Comparison of ENCODE assay signal across 1 cellular context in the genomic region with DNA sequence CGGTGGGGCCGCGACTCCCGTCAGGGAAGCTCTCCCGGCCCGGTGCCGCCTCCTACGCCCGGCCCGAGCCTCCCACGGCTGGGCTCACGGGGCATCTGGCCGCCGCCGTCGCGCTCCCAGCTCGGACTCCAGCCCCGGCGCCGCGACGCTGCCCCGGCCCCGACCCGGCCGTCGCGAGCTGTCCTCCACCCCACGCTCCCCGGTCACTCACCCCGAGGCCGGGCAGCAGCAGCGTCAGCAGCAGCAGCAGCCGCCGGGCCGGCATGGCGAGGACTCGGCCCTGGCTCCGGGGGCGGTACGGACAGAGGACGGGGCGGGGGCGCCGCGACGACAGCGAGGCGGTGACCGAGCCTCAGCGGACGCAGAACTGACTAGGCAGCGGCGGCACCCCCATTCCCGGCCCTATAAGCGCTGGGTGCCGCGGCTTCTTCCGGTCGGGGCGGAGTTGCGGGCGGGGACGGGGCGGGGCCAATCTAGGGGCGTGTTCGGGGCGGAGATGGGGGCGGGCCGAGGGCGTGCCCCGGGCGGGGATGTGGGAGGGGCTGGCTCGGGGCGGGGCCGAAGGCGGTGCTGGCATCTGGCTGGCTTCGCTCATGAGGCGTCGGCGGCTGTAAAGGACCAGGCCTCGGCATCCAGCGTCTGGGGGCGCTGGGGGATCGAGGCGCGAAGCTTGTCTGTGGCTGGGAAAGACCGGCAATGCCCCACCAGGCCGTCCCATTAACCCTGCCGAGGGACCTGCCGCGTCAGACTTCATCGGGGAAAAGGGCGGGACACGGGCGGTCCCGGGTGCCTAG.
TF ChIP-seq lines count a peak whose summit lies in the region.

A gene (minus strand): TSS at position 380 of the 794 bp plus-strand sequence. CDS start 115 bp downstream, at position 265.

TF ChIP-seq in HepG2, 621 proteins besides CTCF, POLR2A, EP300 and RAD21 (continued from another document and continues in another):
- TF ChIP-seq ZNF780A (CRISPR knock-in tag; IDR thresholded peaks at IDR 0.05) = no peak
- no peak for TF ChIP-seq DPF2 (CRISPR knock-in tag; IDR thresholded peaks at IDR 0.05; ENCODE audit: borderline replicate concordance, low read depth)
- peak; percentile 54 for TF ChIP-seq MEIS2 (CRISPR knock-in tag; IDR thresholded peaks at IDR 0.05)
- TF ChIP-seq HIVEP1 (CRISPR knock-in tag; IDR thresholded peaks at IDR 0.05) = peak; percentile 46
- TF ChIP-seq KDM5B (CRISPR knock-in tag; IDR thresholded peaks at IDR 0.05; ENCODE audit: borderline replicate concordance) = peak; percentile 78; the same call in 1 of the 2 replicates
- 0 out of 2 replicates have a peak, but pooled peaks have one; percentile 48 for TF ChIP-seq BRCA1 (CRISPR knock-in tag; IDR thresholded peaks at IDR 0.05)
- TF ChIP-seq ZNF616 (CRISPR knock-in tag; IDR thresholded peaks at IDR 0.05; ENCODE audit: low read depth) = peak; percentile 95
- peak; percentile 86; the same call in 1 of the 2 replicates for TF ChIP-seq CENPX (CRISPR knock-in tag; IDR thresholded peaks at IDR 0.05)
- TF ChIP-seq, protein P1, sequence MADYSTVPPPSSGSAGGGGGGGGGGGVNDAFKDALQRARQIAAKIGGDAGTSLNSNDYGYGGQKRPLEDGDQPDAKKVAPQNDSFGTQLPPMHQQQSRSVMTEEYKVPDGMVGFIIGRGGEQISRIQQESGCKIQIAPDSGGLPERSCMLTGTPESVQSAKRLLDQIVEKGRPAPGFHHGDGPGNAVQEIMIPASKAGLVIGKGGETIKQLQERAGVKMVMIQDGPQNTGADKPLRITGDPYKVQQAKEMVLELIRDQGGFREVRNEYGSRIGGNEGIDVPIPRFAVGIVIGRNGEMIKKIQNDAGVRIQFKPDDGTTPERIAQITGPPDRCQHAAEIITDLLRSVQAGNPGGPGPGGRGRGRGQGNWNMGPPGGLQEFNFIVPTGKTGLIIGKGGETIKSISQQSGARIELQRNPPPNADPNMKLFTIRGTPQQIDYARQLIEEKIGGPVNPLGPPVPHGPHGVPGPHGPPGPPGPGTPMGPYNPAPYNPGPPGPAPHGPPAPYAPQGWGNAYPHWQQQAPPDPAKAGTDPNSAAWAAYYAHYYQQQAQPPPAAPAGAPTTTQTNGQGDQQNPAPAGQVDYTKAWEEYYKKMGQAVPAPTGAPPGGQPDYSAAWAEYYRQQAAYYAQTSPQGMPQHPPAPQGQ (CRISPR knock-in tag; IDR thresholded peaks at IDR 0.05; ENCODE audit: borderline replicate concordance) = no peak
- no peak for TF ChIP-seq ZNF567 (CRISPR knock-in tag; IDR thresholded peaks at IDR 0.05; ENCODE audit: borderline replicate concordance)
- TF ChIP-seq, protein P2, sequence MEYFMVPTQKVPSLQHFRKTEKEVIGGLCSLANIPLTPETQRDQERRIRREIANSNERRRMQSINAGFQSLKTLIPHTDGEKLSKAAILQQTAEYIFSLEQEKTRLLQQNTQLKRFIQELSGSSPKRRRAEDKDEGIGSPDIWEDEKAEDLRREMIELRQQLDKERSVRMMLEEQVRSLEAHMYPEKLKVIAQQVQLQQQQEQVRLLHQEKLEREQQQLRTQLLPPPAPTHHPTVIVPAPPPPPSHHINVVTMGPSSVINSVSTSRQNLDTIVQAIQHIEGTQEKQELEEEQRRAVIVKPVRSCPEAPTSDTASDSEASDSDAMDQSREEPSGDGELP (IDR thresholded peaks at IDR 0.05; ENCODE audit: borderline replicate concordance, low read depth) = no peak
- TF ChIP-seq GATA4 (IDR thresholded peaks at IDR 0.05; ENCODE audit: borderline replicate concordance, low read depth) = peak; percentile 81; the same call in 1 of the 2 replicates
- TF ChIP-seq PRPF4 (IDR thresholded peaks at IDR 0.05; ENCODE audit: low read depth, low read length, poor library complexity, severe bottlenecking) = no peak
- TF ChIP-seq ZNF460 (CRISPR knock-in tag; IDR thresholded peaks at IDR 0.05; ENCODE audit: borderline replicate concordance) = no peak; the same call in 1 of the 2 replicates
- TF ChIP-seq, protein P3, sequence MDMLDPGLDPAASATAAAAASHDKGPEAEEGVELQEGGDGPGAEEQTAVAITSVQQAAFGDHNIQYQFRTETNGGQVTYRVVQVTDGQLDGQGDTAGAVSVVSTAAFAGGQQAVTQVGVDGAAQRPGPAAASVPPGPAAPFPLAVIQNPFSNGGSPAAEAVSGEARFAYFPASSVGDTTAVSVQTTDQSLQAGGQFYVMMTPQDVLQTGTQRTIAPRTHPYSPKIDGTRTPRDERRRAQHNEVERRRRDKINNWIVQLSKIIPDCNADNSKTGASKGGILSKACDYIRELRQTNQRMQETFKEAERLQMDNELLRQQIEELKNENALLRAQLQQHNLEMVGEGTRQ (IDR thresholded peaks at IDR 0.05; ENCODE audit: low read depth, low read length) = no peak
- TF ChIP-seq, protein P3 (CRISPR knock-in tag; IDR thresholded peaks at IDR 0.05; ENCODE audit: borderline replicate concordance) = no peak
- peak; percentile 99; the same call in 1 of the 2 replicates for TF ChIP-seq SAFB2 (CRISPR knock-in tag; IDR thresholded peaks at IDR 0.05; ENCODE audit: borderline replicate concordance, low read depth)
- TF ChIP-seq ZNF841 (CRISPR knock-in tag; IDR thresholded peaks at IDR 0.05; ENCODE audit: borderline replicate concordance) = no peak
- TF ChIP-seq CEBPB (IDR thresholded peaks at IDR 0.05; ENCODE audit: borderline replicate concordance, low read depth, low read length) = no peak
- peak; percentile 89 for TF ChIP-seq HNRNPK (IDR thresholded peaks at IDR 0.05; ENCODE audit: low read depth, low read length, poor library complexity, severe bottlenecking)
- TF ChIP-seq DR1 (CRISPR knock-in tag; IDR thresholded peaks at IDR 0.05) = peak; percentile 98
- 0 out of 2 replicates have a peak, but pooled peaks have one; percentile 53 for TF ChIP-seq RFXANK (CRISPR knock-in tag; IDR thresholded peaks at IDR 0.05)
- TF ChIP-seq ZNF83 (CRISPR knock-in tag; IDR thresholded peaks at IDR 0.05; ENCODE audit: borderline replicate concordance) = no peak
- TF ChIP-seq EHMT2 (IDR thresholded peaks at IDR 0.05; ENCODE audit: borderline replicate concordance, low read depth, low read length) = no peak
- TF ChIP-seq, protein P4, sequence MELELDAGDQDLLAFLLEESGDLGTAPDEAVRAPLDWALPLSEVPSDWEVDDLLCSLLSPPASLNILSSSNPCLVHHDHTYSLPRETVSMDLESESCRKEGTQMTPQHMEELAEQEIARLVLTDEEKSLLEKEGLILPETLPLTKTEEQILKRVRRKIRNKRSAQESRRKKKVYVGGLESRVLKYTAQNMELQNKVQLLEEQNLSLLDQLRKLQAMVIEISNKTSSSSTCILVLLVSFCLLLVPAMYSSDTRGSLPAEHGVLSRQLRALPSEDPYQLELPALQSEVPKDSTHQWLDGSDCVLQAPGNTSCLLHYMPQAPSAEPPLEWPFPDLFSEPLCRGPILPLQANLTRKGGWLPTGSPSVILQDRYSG (CRISPR knock-in tag; IDR thresholded peaks at IDR 0.05) = no peak; the same call in 1 of the 2 replicates
- no peak for TF ChIP-seq ZNF543 (CRISPR knock-in tag; IDR thresholded peaks at IDR 0.05)
- TF ChIP-seq HOXA5 (CRISPR knock-in tag; IDR thresholded peaks at IDR 0.05) = 0 out of 2 replicates have a peak, but pooled peaks have one; percentile 76
- no peak for TF ChIP-seq ZNF180 (CRISPR knock-in tag; IDR thresholded peaks at IDR 0.05; ENCODE audit: borderline replicate concordance, low read depth)
- TF ChIP-seq ZNF678 (CRISPR knock-in tag; IDR thresholded peaks at IDR 0.05) = no peak
- TF ChIP-seq, protein P5, sequence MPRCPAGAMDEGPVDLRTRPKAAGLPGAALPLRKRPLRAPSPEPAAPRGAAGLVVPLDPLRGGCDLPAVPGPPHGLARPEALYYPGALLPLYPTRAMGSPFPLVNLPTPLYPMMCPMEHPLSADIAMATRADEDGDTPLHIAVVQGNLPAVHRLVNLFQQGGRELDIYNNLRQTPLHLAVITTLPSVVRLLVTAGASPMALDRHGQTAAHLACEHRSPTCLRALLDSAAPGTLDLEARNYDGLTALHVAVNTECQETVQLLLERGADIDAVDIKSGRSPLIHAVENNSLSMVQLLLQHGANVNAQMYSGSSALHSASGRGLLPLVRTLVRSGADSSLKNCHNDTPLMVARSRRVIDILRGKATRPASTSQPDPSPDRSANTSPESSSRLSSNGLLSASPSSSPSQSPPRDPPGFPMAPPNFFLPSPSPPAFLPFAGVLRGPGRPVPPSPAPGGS (CRISPR knock-in tag; IDR thresholded peaks at IDR 0.05) = peak; percentile 98
- TF ChIP-seq ZNF256 (CRISPR knock-in tag; conservative IDR thresholded peaks at IDR 0.05) = peak; percentile 33; the same call in 1 of the 2 replicates
- TF ChIP-seq, protein P6, sequence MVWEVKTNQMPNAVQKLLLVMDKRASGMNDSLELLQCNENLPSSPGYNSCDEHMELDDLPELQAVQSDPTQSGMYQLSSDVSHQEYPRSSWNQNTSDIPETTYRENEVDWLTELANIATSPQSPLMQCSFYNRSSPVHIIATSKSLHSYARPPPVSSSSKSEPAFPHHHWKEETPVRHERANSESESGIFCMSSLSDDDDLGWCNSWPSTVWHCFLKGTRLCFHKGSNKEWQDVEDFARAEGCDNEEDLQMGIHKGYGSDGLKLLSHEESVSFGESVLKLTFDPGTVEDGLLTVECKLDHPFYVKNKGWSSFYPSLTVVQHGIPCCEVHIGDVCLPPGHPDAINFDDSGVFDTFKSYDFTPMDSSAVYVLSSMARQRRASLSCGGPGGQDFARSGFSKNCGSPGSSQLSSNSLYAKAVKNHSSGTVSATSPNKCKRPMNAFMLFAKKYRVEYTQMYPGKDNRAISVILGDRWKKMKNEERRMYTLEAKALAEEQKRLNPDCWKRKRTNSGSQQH (CRISPR knock-in tag; IDR thresholded peaks at IDR 0.05; ENCODE audit: low read depth) = peak; percentile 90; the same call in 1 of the 2 replicates
- no peak for TF ChIP-seq ZNF570 (CRISPR knock-in tag; IDR thresholded peaks at IDR 0.05; ENCODE audit: borderline replicate concordance)
- TF ChIP-seq ZNF816 (CRISPR knock-in tag; IDR thresholded peaks at IDR 0.05; ENCODE audit: borderline replicate concordance) = no peak
- TF ChIP-seq, protein P7, sequence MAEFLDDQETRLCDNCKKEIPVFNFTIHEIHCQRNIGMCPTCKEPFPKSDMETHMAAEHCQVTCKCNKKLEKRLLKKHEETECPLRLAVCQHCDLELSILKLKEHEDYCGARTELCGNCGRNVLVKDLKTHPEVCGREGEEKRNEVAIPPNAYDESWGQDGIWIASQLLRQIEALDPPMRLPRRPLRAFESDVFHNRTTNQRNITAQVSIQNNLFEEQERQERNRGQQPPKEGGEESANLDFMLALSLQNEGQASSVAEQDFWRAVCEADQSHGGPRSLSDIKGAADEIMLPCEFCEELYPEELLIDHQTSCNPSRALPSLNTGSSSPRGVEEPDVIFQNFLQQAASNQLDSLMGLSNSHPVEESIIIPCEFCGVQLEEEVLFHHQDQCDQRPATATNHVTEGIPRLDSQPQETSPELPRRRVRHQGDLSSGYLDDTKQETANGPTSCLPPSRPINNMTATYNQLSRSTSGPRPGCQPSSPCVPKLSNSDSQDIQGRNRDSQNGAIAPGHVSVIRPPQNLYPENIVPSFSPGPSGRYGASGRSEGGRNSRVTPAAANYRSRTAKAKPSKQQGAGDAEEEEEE (CRISPR knock-in tag; IDR thresholded peaks at IDR 0.05; ENCODE audit: borderline replicate concordance) = no peak
- no peak for TF ChIP-seq KDM6A (CRISPR knock-in tag; IDR thresholded peaks at IDR 0.05; ENCODE audit: low read depth)
- TF ChIP-seq AGO1 (IDR thresholded peaks at IDR 0.05; ENCODE audit: low read depth, low read length, poor library complexity, severe bottlenecking) = peak; percentile 33
- TF ChIP-seq ZNF563 (CRISPR knock-in tag; IDR thresholded peaks at IDR 0.05) = peak; percentile 87
- TF ChIP-seq U2AF1 (optimal IDR thresholded peaks at IDR 0.05; ENCODE audit: low read depth, low read length) = no peak
- TF ChIP-seq ZNF557 (CRISPR knock-in tag; IDR thresholded peaks at IDR 0.05) = no peak
- peak; percentile 27; the same call in 1 of the 2 replicates for TF ChIP-seq STAG1 (CRISPR knock-in tag; IDR thresholded peaks at IDR 0.05)
- no peak for TF ChIP-seq FLYWCH1 (CRISPR knock-in tag; IDR thresholded peaks at IDR 0.05)
- TF ChIP-seq, protein P8, sequence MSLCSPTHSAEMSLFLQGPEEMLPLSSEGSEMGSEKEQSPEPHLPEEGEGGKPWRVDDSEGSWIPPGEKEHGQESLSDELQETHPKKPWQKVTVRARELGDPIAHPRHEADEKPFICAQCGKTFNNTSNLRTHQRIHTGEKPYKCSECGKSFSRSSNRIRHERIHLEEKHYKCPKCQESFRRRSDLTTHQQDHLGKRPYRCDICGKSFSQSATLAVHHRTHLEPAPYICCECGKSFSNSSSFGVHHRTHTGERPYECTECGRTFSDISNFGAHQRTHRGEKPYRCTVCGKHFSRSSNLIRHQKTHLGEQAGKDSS (CRISPR knock-in tag; IDR thresholded peaks at IDR 0.05; ENCODE audit: borderline replicate concordance, low read depth) = peak; percentile 91; the same call in 1 of the 2 replicates
- peak; percentile 14; the same call in 1 of the 2 replicates for TF ChIP-seq ZNF12 (CRISPR knock-in tag; IDR thresholded peaks at IDR 0.05)
- peak; percentile 80 for TF ChIP-seq THAP11 (CRISPR knock-in tag; IDR thresholded peaks at IDR 0.05)
- TF ChIP-seq HES4 (CRISPR knock-in tag; IDR thresholded peaks at IDR 0.05; ENCODE audit: borderline replicate concordance) = peak; percentile 93
- peak; percentile 53 for TF ChIP-seq SOX5 (CRISPR knock-in tag; IDR thresholded peaks at IDR 0.05; ENCODE audit: borderline replicate concordance)
- TF ChIP-seq ZNF263 (CRISPR knock-in tag; IDR thresholded peaks at IDR 0.05) = peak; percentile 8; the same call in 1 of the 2 replicates
- TF ChIP-seq, protein P9, sequence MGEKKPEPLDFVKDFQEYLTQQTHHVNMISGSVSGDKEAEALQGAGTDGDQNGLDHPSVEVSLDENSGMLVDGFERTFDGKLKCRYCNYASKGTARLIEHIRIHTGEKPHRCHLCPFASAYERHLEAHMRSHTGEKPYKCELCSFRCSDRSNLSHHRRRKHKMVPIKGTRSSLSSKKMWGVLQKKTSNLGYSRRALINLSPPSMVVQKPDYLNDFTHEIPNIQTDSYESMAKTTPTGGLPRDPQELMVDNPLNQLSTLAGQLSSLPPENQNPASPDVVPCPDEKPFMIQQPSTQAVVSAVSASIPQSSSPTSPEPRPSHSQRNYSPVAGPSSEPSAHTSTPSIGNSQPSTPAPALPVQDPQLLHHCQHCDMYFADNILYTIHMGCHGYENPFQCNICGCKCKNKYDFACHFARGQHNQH (CRISPR knock-in tag; IDR thresholded peaks at IDR 0.05) = peak; percentile 72
- TF ChIP-seq ZNF350 (CRISPR knock-in tag; IDR thresholded peaks at IDR 0.05; ENCODE audit: borderline replicate concordance, low read depth) = peak; percentile 40; the same call in 1 of the 2 replicates
- peak; percentile 96 for TF ChIP-seq SALL1 (CRISPR knock-in tag; IDR thresholded peaks at IDR 0.05)
